1 cellular context compared by ENCODE assay signal in the genomic region with DNA sequence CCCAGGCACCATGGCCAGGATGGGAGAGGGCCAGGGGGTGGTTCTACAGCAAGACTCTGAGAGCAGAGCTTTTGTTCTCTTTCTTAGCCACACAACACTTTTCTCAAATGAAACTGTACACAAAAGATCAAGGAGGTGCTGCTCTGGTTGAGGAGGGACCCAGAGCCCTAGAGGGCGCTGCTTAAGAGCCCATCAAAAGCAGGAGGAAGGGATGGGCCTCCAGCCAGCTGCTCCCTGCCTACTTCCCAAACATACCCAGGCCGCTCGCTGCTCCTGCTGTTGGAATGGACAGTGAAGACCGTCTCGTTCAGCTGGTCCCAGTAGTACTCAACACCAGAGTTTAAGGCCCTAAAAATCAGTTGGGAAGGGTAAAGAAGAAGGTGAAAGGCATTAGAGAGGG.
TF ChIP-seq lines count a peak whose summit lies in the region.

No MANE protein-coding gene starts in this region.

TF ChIP-seq in H1, 55 proteins besides CTCF, POLR2A, EP300 and RAD21 (continued from another document):
- TF ChIP-seq SIN3A (conservative IDR thresholded peaks at IDR 0.05 in 1 of 2, IDR thresholded peaks at IDR 0.05 in 1 of 2; ENCODE audit: low read depth in 1 of 2, low read length in 2 of 2): 0 out of 4 replicates have a peak, but pooled peaks of 1 of the 2 experiments have one; percentile 34
TF ChIP-seq in H1: peak in this region for 1.
